ENCODE assay signal across 22 cellular contexts in genomic region chr10:71683301-71683700, GRCh38. TPM values are rescaled to one million over a fixed set of nuclear protein-coding genes. Genes with fewer than 3 reads are reported as not detected.
"Had no signal": no experiment of that assay in that cellular context is flagged by ENCODE, and none has a peak within 500 bp of the region (broad histone marks: within the 10 kb centered on the region; RNA-seq: fewer than 3 reads in every experiment).

No MANE protein-coding gene starts in this region.

- H3K27me3 Mint-ChIP-seq: activated CD4-positive, alpha-beta memory T cell treated with anti-CD3 and anti-CD28 coated beads, Interleukin-2, amount 10 ng/mL, durations not matched to agents 7 days and 5 days; activated CD4-positive, alpha-beta T cell treated with anti-CD3 and anti-CD28 coated beads for 36 hours; activated naive CD8-positive, alpha-beta T cell treated with anti-CD3 and anti-CD28 coated beads, Interleukin-2, amount 10 ng/mL, durations not matched to agents 7 days and 5 days had no signal

- H3K9ac ChIP-seq: KMS-11, SK-N-SH had no signal

- DNase-seq: activated CD4-positive, alpha-beta memory T cell treated with anti-CD3 and anti-CD28 coated beads, Interleukin-2, amount 10 ng/mL, durations not matched to agents 7 days and 5 days; activated CD4-positive, alpha-beta T cell treated with anti-CD3 and anti-CD28 coated beads for 36 hours; activated CD4-positive, alpha-beta T cell treated with anti-CD3 and anti-CD28 coated beads, Interleukin-2, amount 50 U/mL, for 1 hour; activated naive CD4-positive, alpha-beta T cell treated with anti-CD3 and anti-CD28 coated beads, Interleukin-2, amount 50 U/mL, for 16 hours; activated naive CD8-positive, alpha-beta T cell treated with anti-CD3 and anti-CD28 coated beads, Interleukin-2, amount 10 ng/mL, durations not matched to agents 7 days and 5 days; activated T-cell treated with anti-CD3 and anti-CD28 coated beads for 4 hours; activated T-cell treated with anti-CD3 and anti-CD28 coated beads, Interleukin-2, amount 50 U/mL, for 48 hours; adrenal gland; NCI-H1092; NCI-H1417 treated with DMSO at 0.1 percent for 48 hours; NCI-H1694; NCI-H2029; NCI-H345; NCI-H510A; NCI-H526 treated with DMSO at 0.1 percent for 48 hours; PC-3; SJCRH30; SK-N-SH; T-helper 1 cell had no signal

- H3K36me3 ChIP-seq: adrenal gland, SJCRH30 had no signal

- H3K4me3 ChIP-seq: adrenal gland, SJCRH30 had no signal

- H3K4me2 ChIP-seq: KMS-11, SK-N-SH had no signal

- H3K27me3 ChIP-seq: adrenal gland, SJCRH30 had no signal

- H3K4me1 ChIP-seq: adrenal gland, SJCRH30 had no signal

- H3K4me3 Mint-ChIP-seq: activated CD4-positive, alpha-beta memory T cell treated with anti-CD3 and anti-CD28 coated beads, Interleukin-2, amount 10 ng/mL, durations not matched to agents 7 days and 5 days; activated CD4-positive, alpha-beta T cell treated with anti-CD3 and anti-CD28 coated beads for 36 hours; activated naive CD8-positive, alpha-beta T cell treated with anti-CD3 and anti-CD28 coated beads, Interleukin-2, amount 10 ng/mL, durations not matched to agents 7 days and 5 days had no signal

- H3K27ac ChIP-seq: adrenal gland, KMS-11, SJCRH30, VCaP had no signal

- H3K9me3 ChIP-seq: adrenal gland, SJCRH30, SK-N-SH had no signal

- H3K27ac Mint-ChIP-seq: activated CD4-positive, alpha-beta memory T cell treated with anti-CD3 and anti-CD28 coated beads, Interleukin-2, amount 10 ng/mL, durations not matched to agents 7 days and 5 days; activated CD4-positive, alpha-beta T cell treated with anti-CD3 and anti-CD28 coated beads for 36 hours; activated naive CD8-positive, alpha-beta T cell treated with anti-CD3 and anti-CD28 coated beads, Interleukin-2, amount 10 ng/mL, durations not matched to agents 7 days and 5 days had no signal

- ATAC-seq: activated CD4-positive, alpha-beta T cell treated with anti-CD3 and anti-CD28 coated beads for 36 hours; PC-3 had no signal

RNA-seq across cellular contexts. Expression of gene C10orf105, which starts 36.3 kb away (rescaled TPM):
- total RNA-seq: MCF 10A, PC-3, SJCRH30 had no signal
